8 cellular contexts compared by ENCODE assay signal in genomic region chr4:139619644-139620043, GRCh38.
DNase-seq lines count a peak whose midpoint lies in the region; ATAC-seq and TF ChIP-seq lines count a peak whose summit lies in the region.

No MANE protein-coding gene starts in this region.

- 0 out of 2 replicates have a peak, but pooled peaks cover 6% of the 10 kb centered on the region for H3K27me3 ChIP-seq in DOHH2 (ENCODE audit: control insufficient read depth, low read length)

- peak; percentile 57 for TF ChIP-seq CTCF in DOHH2 (IDR thresholded peaks at IDR 0.05; ENCODE audit: low read depth, low read length, poor library complexity, severe bottlenecking)
- peak; percentile 19 to 37 (median 28) for TF ChIP-seq CTCF in nephron (IDR thresholded peaks at IDR 0.05; ENCODE audit: unreplicated experiment in 3 of 3)

- no peak for TF ChIP-seq EP300 in Ishikawa (IDR thresholded peaks at IDR 0.05; ENCODE audit: borderline replicate concordance)

- H3K4me3 Mint-ChIP-seq in nephron, result no peak overlapping the region

- H3K9me2 ChIP-seq in DOHH2 (replicated peaks; ENCODE audit: control insufficient read depth, low read length), result no peaks in the 10 kb centered on the region

- peaks cover 7% of the 10 kb centered on the region for H3K4me1 Mint-ChIP-seq in nephron

- no peak overlapping the region for H3K4me2 ChIP-seq in DOHH2 (ENCODE audit: low read length)

- H3F3A ChIP-seq in DOHH2 (ENCODE audit: control insufficient read depth, insufficient read depth), result no peaks in the 10 kb centered on the region

- no peaks in the 10 kb centered on the region for H3K36me3 ChIP-seq in DOHH2 (ENCODE audit: control insufficient read depth, low read length)

- no peaks in the 10 kb centered on the region for H3K9me3 Mint-ChIP-seq in nephron

- H3K36me3 Mint-ChIP-seq in nephron (ENCODE audit: low read depth), result no peaks in the 10 kb centered on the region

- DNase-seq in amniotic epithelial cell (ENCODE audit: low read depth) (peak; percentile 51), NCI-H1930 (lab: John Stamatoyannopoulos, UW) (no peak)
- no peak for DNase-seq in stimulated activated CD4-positive, alpha-beta T cell treated with anti-CD3 and anti-CD28 coated beads, Interleukin-2, amount 100 ng/mL, for 48 hours
- DNase-seq in activated CD8-positive, alpha-beta memory T cell treated with anti-CD3 and anti-CD28 coated beads, Interleukin-2, amount 50 U/mL, for 4 hours, result no peak

- no peaks in the 10 kb centered on the region for H3K79me2 ChIP-seq in DOHH2 (ENCODE audit: control insufficient read depth, low read length)

- peaks cover 4% of the 10 kb centered on the region for H3K27me3 Mint-ChIP-seq in nephron (ENCODE audit: low read depth)

- no peaks in the 10 kb centered on the region for H4K20me1 ChIP-seq in DOHH2 (ENCODE audit: control insufficient read depth, insufficient read depth, low read depth, low read length)

- peak; percentile 38; the same call in 1 of the 2 replicates for TF ChIP-seq RAD21 in Ishikawa (IDR thresholded peaks at IDR 0.05; ENCODE audit: low read depth)

- peak; percentile 80 for ATAC-seq in GM19328 (IDR thresholded peaks at IDR 0.05; ENCODE audit: unreplicated experiment)

- H3K27ac Mint-ChIP-seq in nephron, result no peak overlapping the region

- no peaks in the 10 kb centered on the region for H3K4me1 ChIP-seq in DOHH2 (ENCODE audit: control insufficient read depth, low read length)

- H3K9me3 ChIP-seq in DOHH2 (ENCODE audit: control insufficient read depth, insufficient read depth, low read length), result no peaks in the 10 kb centered on the region

- H3K27ac ChIP-seq in DOHH2 (ENCODE audit: low read depth, low read length), result no peak overlapping the region

- H3K4me3 ChIP-seq in DOHH2 (ENCODE audit: low read length), result no peak overlapping the region

TF ChIP-seq in Ishikawa, 13 proteins besides CTCF, POLR2A, EP300 and RAD21:
- TF ChIP-seq TCF12 (IDR thresholded peaks at IDR 0.05; ENCODE audit: low read depth) (no peak), ZBTB7A (IDR thresholded peaks at IDR 0.05; ENCODE audit: low read depth) (no peak), USF1 (IDR thresholded peaks at IDR 0.05) (no peak), REST (IDR thresholded peaks at IDR 0.05; ENCODE audit: low read depth) (no peak), MAX (IDR thresholded peaks at IDR 0.05) (no peak), TEAD4 (IDR thresholded peaks at IDR 0.05) (no peak), CREB1 (IDR thresholded peaks at IDR 0.05; ENCODE audit: low read depth) (no peak), FOXM1 (IDR thresholded peaks at IDR 0.05; ENCODE audit: borderline replicate concordance, low read depth) (no peak), TAF1 (IDR thresholded peaks at IDR 0.05; ENCODE audit: low read depth) (no peak), NFIC (IDR thresholded peaks at IDR 0.05) (no peak), EGR1 (IDR thresholded peaks at IDR 0.05) (no peak), YY1 (IDR thresholded peaks at IDR 0.05; ENCODE audit: low read depth) (no peak), CEBPB (IDR thresholded peaks at IDR 0.05) (no peak)
TF ChIP-seq in Ishikawa: peak in this region for 0.
